ENCODE assay signal across 34 cellular contexts in genomic region chr18:41647914-41648313, GRCh38.
"Had no signal": no experiment of that assay in that cellular context is flagged by ENCODE, and none has a peak within 500 bp of the region (broad histone marks: within the 10 kb centered on the region; RNA-seq: fewer than 3 reads in every experiment).

No MANE protein-coding gene starts in this region.

- H3K4me3 ChIP-seq: adrenal gland, body of pancreas, breast epithelium, K562, SJCRH30, SK-N-MC had no signal

- DNase-seq: activated CD4-positive, alpha-beta memory T cell treated with anti-CD3 and anti-CD28 coated beads, Interleukin-2, amount 10 ng/mL, durations not matched to agents 7 days and 5 days; activated CD4-positive, alpha-beta T cell treated with anti-CD3 and anti-CD28 coated beads for 1 hour; activated CD4-positive, alpha-beta T cell treated with anti-CD3 and anti-CD28 coated beads for 48 hours; activated CD4-positive, CD25-positive, alpha-beta regulatory T cell; activated CD8-positive, alpha-beta memory T cell treated with anti-CD3 and anti-CD28 coated beads for 24 hours; activated CD8-positive, alpha-beta memory T cell treated with anti-CD3 and anti-CD28 coated beads, Interleukin-2, amount 10 ng/mL, durations not matched to agents 7 days and 5 days; activated CD8-positive, alpha-beta memory T cell treated with anti-CD3 and anti-CD28 coated beads, Interleukin-2, amount 50 U/mL, for 48 hours; activated effector memory CD4-positive, alpha-beta T cell treated with anti-CD3 and anti-CD28 coated beads, Interleukin-2, amount 50 U/mL, for 16 hours; activated naive CD4-positive, alpha-beta T cell; activated naive CD8-positive, alpha-beta T cell treated with anti-CD3 and anti-CD28 coated beads, Interleukin-2, amount 10 ng/mL, durations not matched to agents 7 days and 5 days; activated T-cell treated with anti-CD3 and anti-CD28 coated beads, Interleukin-2, amount 50 U/mL, for 72 hours; adrenal gland; body of pancreas; caudate nucleus; cerebellar nuclear complex; NCI-H1105; NCI-H1417 treated with DMSO at 0.1 percent for 48 hours; NCI-H187 treated with DMSO at 0.1 percent for 48 hours; NCI-H2081; NCI-H226; NCI-H446 treated with DMSO at 0.1 percent for 48 hours; NCI-H526; NCI-H748 treated with DMSO at 0.1 percent for 48 hours; NK-92 treated with Interleukin-12 subunit alpha and Interleukin-12 subunit beta, amount 100 ng/mL, for 24 hours; PC-3; SJCRH30; T1000; WERI-Rb-1 had no signal

- H3K27ac ChIP-seq: body of pancreas, breast epithelium, RWPE1, SJCRH30, SK-N-MC, WERI-Rb-1 had no signal

- ATAC-seq: activated CD8-positive, alpha-beta memory T cell treated with anti-CD3 and anti-CD28 coated beads, Interleukin-2, amount 10 ng/mL, durations not matched to agents 7 days and 5 days; activated T-cell treated with anti-CD3 and anti-CD28 coated beads, Interleukin-2, amount 50 U/mL, for 72 hours; activated T-helper 17 cell treated with anti-CD3 and anti-CD28 coated beads, Interleukin-2, amount 50 U/mL, for 72 hours; body of pancreas; K562; PC-3; Right ventricle myocardium inferior had no signal

- H3K4me1 ChIP-seq: adrenal gland, body of pancreas, breast epithelium, SJCRH30 had no signal

- H3K27me3 ChIP-seq: adrenal gland, body of pancreas, breast epithelium, SJCRH30 had no signal

- H3K9me3 ChIP-seq: adrenal gland, body of pancreas, breast epithelium, SJCRH30 had no signal

- H3K36me3 ChIP-seq: adrenal gland, breast epithelium, SJCRH30, WERI-Rb-1 had no signal
